In the genomic region with DNA sequence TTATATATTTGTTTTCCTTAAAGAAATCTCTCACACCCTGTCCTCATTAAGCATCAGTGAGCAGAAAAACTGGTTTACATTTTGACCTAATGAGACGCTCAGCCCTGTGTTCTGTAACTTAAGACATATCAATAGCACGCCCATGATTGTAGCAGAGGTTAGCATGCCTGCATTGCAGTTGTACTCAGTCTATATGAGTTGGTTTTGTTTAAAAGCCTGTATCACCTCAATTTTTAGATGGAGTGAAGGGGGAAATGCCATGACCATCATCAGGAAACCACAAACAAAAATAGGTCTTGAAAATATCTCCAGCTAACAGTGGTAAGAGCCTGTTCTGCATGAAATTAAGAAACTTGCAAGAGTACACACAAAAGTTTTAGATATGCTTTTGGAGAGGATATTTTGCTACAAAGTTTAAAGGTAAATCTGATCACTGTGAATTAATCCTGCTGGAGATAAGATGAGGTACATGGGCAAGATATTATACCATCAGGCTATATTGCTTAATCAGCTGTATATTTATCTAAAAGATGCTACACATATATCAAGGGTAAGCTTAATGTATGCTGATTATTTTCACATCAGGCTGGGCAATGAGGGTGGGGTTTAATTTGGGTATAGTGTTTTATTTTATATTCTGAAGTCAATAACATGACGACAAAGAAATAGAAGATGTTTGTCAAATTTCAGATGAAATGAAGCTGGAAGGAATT, we compare ENCODE assay signal across 21 cellular contexts. TPM values are rescaled to one million over a fixed set of nuclear protein-coding genes. Genes with fewer than 3 reads are reported as not detected.
DNase-seq lines count a peak whose midpoint lies in the region; ATAC-seq and TF ChIP-seq lines count a peak whose summit lies in the region.
"Had no signal": no experiment of that assay in that cellular context is flagged by ENCODE, and none has a peak within 500 bp of the region (broad histone marks: within the 10 kb centered on the region; RNA-seq: fewer than 3 reads in every experiment).

No MANE protein-coding gene starts in this region.

- H3K9ac ChIP-seq in Loucy (ENCODE audit: low read depth, low read length, poor library complexity, severe bottlenecking): peak overlapping the region; percentile 21
- H3K9ac ChIP-seq in endodermal cell (ENCODE audit: extremely low read depth, low read length, poor library complexity, severe bottlenecking): no peak overlapping the region

- H3K4me3 ChIP-seq in Loucy (ENCODE audit: low read length, poor library complexity, severe bottlenecking): peak overlapping the region; percentile 62
- no peak overlapping the region for H3K4me3 ChIP-seq in endodermal cell (ENCODE audit: low read length)
- H3K4me3 ChIP-seq: right lobe of liver, suprapubic skin had no signal

- TF ChIP-seq CTCF in Loucy (conservative IDR thresholded peaks at IDR 0.05; ENCODE audit: low read length) (no peak), endodermal cell (conservative IDR thresholded peaks at IDR 0.05) (no peak)

- H2AFZ ChIP-seq in Loucy (ENCODE audit: low read length): 0 out of 2 replicates have a peak overlapping the region, but pooled peaks have one; percentile 16

- WGBS in endodermal cell (ENCODE audit: insufficient coverage in 1 of 2, insufficient read length in 1 of 2), 2 experiments: 75 to 90% methylated on average over 1 to 3 of the region's 3 CpGs

- peak overlapping the region; percentile 70 for H3K4me2 ChIP-seq in Loucy (ENCODE audit: low read depth, low read length, poor library complexity, severe bottlenecking)

- H3K9me3 ChIP-seq in Loucy (ENCODE audit: insufficient read depth, low read depth, low read length): no peaks in the 10 kb centered on the region
- no peaks in the 10 kb centered on the region for H3K9me3 ChIP-seq in endodermal cell (ENCODE audit: control insufficient read depth, low read length)
- H3K9me3 ChIP-seq: right lobe of liver, suprapubic skin had no signal

- no peaks in the 10 kb centered on the region for H3F3A ChIP-seq in Loucy (ENCODE audit: low read depth)

- H3K9me3 Mint-ChIP-seq in activated naive CD4-positive, alpha-beta T cell treated with anti-CD3 and anti-CD28 coated beads, Interleukin-2, amount 10 ng/mL, durations not matched to agents 7 days and 5 days: no peaks in the 10 kb centered on the region
- H3K9me3 Mint-ChIP-seq in activated CD8-positive, alpha-beta T cell treated with anti-CD3 and anti-CD28 coated beads, Interleukin-2, amount 10 ng/mL, durations not matched to agents 7 days and 5 days (ENCODE audit: insufficient read depth): no peaks in the 10 kb centered on the region
- H3K9me3 Mint-ChIP-seq in stimulated activated memory B cell treated with anti-CD40 and anti-IgM and Interleukin-4, amounts not matched to agents 10 μg/mL and 1 μg/mL and 100 μg/mL, for 72 hours: no peaks in the 10 kb centered on the region
- H3K9me3 Mint-ChIP-seq in endodermal cell: no peaks in the 10 kb centered on the region
- H3K9me3 Mint-ChIP-seq: activated T-helper 1 cell treated with anti-CD3 and anti-CD28 coated beads, Interleukin-12 subunit alpha, Interleukin-12 subunit beta, Interleukin-2, Interleukin-4 antibody, amounts not matched to agents 30 ng/mL and 10 ng/mL and 1 ng/mL, durations not matched to agents 14 hours and 24 hours and 36 hours had no signal

- no peaks in the 10 kb centered on the region for H3K9me2 ChIP-seq in Loucy (replicated peaks; ENCODE audit: low read depth, low read length)

- H3K4me1 Mint-ChIP-seq in activated naive CD4-positive, alpha-beta T cell treated with anti-CD3 and anti-CD28 coated beads, Interleukin-2, amount 10 ng/mL, durations not matched to agents 7 days and 5 days: peaks cover 15% of the 10 kb centered on the region
- peaks cover 17% of the 10 kb centered on the region for H3K4me1 Mint-ChIP-seq in activated CD8-positive, alpha-beta T cell treated with anti-CD3 and anti-CD28 coated beads, Interleukin-2, amount 10 ng/mL, durations not matched to agents 7 days and 5 days (ENCODE audit: low read depth)
- peaks cover 13% of the 10 kb centered on the region for H3K4me1 Mint-ChIP-seq in stimulated activated memory B cell treated with anti-CD40 and anti-IgM and Interleukin-4, amounts not matched to agents 10 μg/mL and 1 μg/mL and 100 μg/mL, for 72 hours
- no peaks in the 10 kb centered on the region for H3K4me1 Mint-ChIP-seq in endodermal cell

- no peak for DNase-seq in activated naive CD4-positive, alpha-beta T cell treated with anti-CD3 and anti-CD28 coated beads, Interleukin-2, amount 10 ng/mL, durations not matched to agents 7 days and 5 days
- no peak for DNase-seq in activated naive CD4-positive, alpha-beta T cell treated with anti-CD3 and anti-CD28 coated beads, Interleukin-2, amount 50 U/mL, for 16 hours
- peak; percentile 29 for DNase-seq in activated CD8-positive, alpha-beta T cell treated with anti-CD3 and anti-CD28 coated beads, Interleukin-2, amount 10 ng/mL, durations not matched to agents 7 days and 5 days
- no peak for DNase-seq in stimulated activated naive CD4-positive, alpha-beta T cell treated with Interleukin-2 at 50 U/mL for 16 hours (lab: John Stamatoyannopoulos, UW)
- no peak for DNase-seq in endodermal cell
- no peak for DNase-seq in NCI-H1048 (lab: John Stamatoyannopoulos, UW)
- DNase-seq: amygdala; cerebellar nuclear complex; GF-D8; hypothalamus; midbrain; NCI-H146; NCI-H226; right lobe of liver; SHP77; stimulated activated CD4-positive, alpha-beta T cell treated with anti-CD3 and anti-CD28 coated beads, Interleukin-1b, Interleukin-23, amount 100 ng/mL, for 48 hours; T1000 had no signal

- ATAC-seq in activated CD8-positive, alpha-beta T cell treated with anti-CD3 and anti-CD28 coated beads, Interleukin-2, amount 10 ng/mL, durations not matched to agents 7 days and 5 days: peak; percentile 76
- no peak for ATAC-seq in stimulated activated memory B cell treated with anti-CD40 and anti-IgM and Interleukin-4, amounts not matched to agents 10 μg/mL and 1 μg/mL and 100 μg/mL, for 72 hours
- ATAC-seq: right lobe of liver had no signal

- no peaks in the 10 kb centered on the region for H4K20me1 ChIP-seq in Loucy (ENCODE audit: insufficient read depth, low read length, poor library complexity, severe bottlenecking)

- H3K27ac Mint-ChIP-seq in activated naive CD4-positive, alpha-beta T cell treated with anti-CD3 and anti-CD28 coated beads, Interleukin-2, amount 10 ng/mL, durations not matched to agents 7 days and 5 days: peak overlapping the region; percentile 30
- H3K27ac Mint-ChIP-seq in activated CD8-positive, alpha-beta T cell treated with anti-CD3 and anti-CD28 coated beads, Interleukin-2, amount 10 ng/mL, durations not matched to agents 7 days and 5 days: peak overlapping the region; percentile 44
- peak overlapping the region; percentile 2 for H3K27ac Mint-ChIP-seq in stimulated activated memory B cell treated with anti-CD40 and anti-IgM and Interleukin-4, amounts not matched to agents 10 μg/mL and 1 μg/mL and 100 μg/mL, for 72 hours
- H3K27ac Mint-ChIP-seq in endodermal cell: no peak overlapping the region
- H3K27ac Mint-ChIP-seq: activated T-helper 1 cell treated with anti-CD3 and anti-CD28 coated beads, Interleukin-12 subunit alpha, Interleukin-12 subunit beta, Interleukin-2, Interleukin-4 antibody, amounts not matched to agents 30 ng/mL and 10 ng/mL and 1 ng/mL, durations not matched to agents 14 hours and 24 hours and 36 hours had no signal

- no peak overlapping the region for H3K4me3 Mint-ChIP-seq in activated naive CD4-positive, alpha-beta T cell treated with anti-CD3 and anti-CD28 coated beads, Interleukin-2, amount 10 ng/mL, durations not matched to agents 7 days and 5 days
- peak overlapping the region; percentile 19 for H3K4me3 Mint-ChIP-seq in activated CD8-positive, alpha-beta T cell treated with anti-CD3 and anti-CD28 coated beads, Interleukin-2, amount 10 ng/mL, durations not matched to agents 7 days and 5 days
- no peak overlapping the region for H3K4me3 Mint-ChIP-seq in stimulated activated memory B cell treated with anti-CD40 and anti-IgM and Interleukin-4, amounts not matched to agents 10 μg/mL and 1 μg/mL and 100 μg/mL, for 72 hours
- H3K4me3 Mint-ChIP-seq in endodermal cell: no peak overlapping the region
- H3K4me3 Mint-ChIP-seq: activated T-helper 1 cell treated with anti-CD3 and anti-CD28 coated beads, Interleukin-12 subunit alpha, Interleukin-12 subunit beta, Interleukin-2, Interleukin-4 antibody, amounts not matched to agents 30 ng/mL and 10 ng/mL and 1 ng/mL, durations not matched to agents 14 hours and 24 hours and 36 hours had no signal

- H3K27me3 ChIP-seq in Loucy (ENCODE audit: insufficient read depth, low read length, poor library complexity, severe bottlenecking) (no peaks in the 10 kb centered on the region), endodermal cell (ENCODE audit: control insufficient read depth, insufficient read depth, low read length, poor library complexity, severe bottlenecking) (no peaks in the 10 kb centered on the region)
- H3K27me3 ChIP-seq: right lobe of liver, suprapubic skin had no signal

- peaks cover 21% of the 10 kb centered on the region for H3K4me1 ChIP-seq in Loucy (ENCODE audit: insufficient read depth, low read length, poor library complexity, severe bottlenecking)
- no peaks in the 10 kb centered on the region for H3K4me1 ChIP-seq in endodermal cell (ENCODE audit: control insufficient read depth, insufficient read depth, low read length)
- H3K4me1 ChIP-seq: right lobe of liver, suprapubic skin had no signal

- POLR2A ChIA-PET in activated CD8-positive, alpha-beta T cell treated with anti-CD3 and anti-CD28 coated beads, Interleukin-2, amount 10 ng/mL, durations not matched to agents 7 days and 5 days (lab: Charles Lee): interaction anchor here (1.9 kb wide), 1 partner anchor 14 kb away, joined by 13 read pairs; a partner anchor contains a TSS

- H3K27me3 Mint-ChIP-seq in activated naive CD4-positive, alpha-beta T cell treated with anti-CD3 and anti-CD28 coated beads, Interleukin-2, amount 10 ng/mL, durations not matched to agents 7 days and 5 days: no peaks in the 10 kb centered on the region
- no peaks in the 10 kb centered on the region for H3K27me3 Mint-ChIP-seq in activated CD8-positive, alpha-beta T cell treated with anti-CD3 and anti-CD28 coated beads, Interleukin-2, amount 10 ng/mL, durations not matched to agents 7 days and 5 days (ENCODE audit: low read depth)
- H3K27me3 Mint-ChIP-seq in stimulated activated memory B cell treated with anti-CD40 and anti-IgM and Interleukin-4, amounts not matched to agents 10 μg/mL and 1 μg/mL and 100 μg/mL, for 72 hours: no peaks in the 10 kb centered on the region
- no peaks in the 10 kb centered on the region for H3K27me3 Mint-ChIP-seq in endodermal cell (ENCODE audit: insufficient read depth)

- H3K36me3 Mint-ChIP-seq in activated naive CD4-positive, alpha-beta T cell treated with anti-CD3 and anti-CD28 coated beads, Interleukin-2, amount 10 ng/mL, durations not matched to agents 7 days and 5 days: peaks cover 36% of the 10 kb centered on the region
- peaks cover 21% of the 10 kb centered on the region for H3K36me3 Mint-ChIP-seq in activated CD8-positive, alpha-beta T cell treated with anti-CD3 and anti-CD28 coated beads, Interleukin-2, amount 10 ng/mL, durations not matched to agents 7 days and 5 days (ENCODE audit: low read depth)
- no peaks in the 10 kb centered on the region for H3K36me3 Mint-ChIP-seq in stimulated activated memory B cell treated with anti-CD40 and anti-IgM and Interleukin-4, amounts not matched to agents 10 μg/mL and 1 μg/mL and 100 μg/mL, for 72 hours
- no peaks in the 10 kb centered on the region for H3K36me3 Mint-ChIP-seq in endodermal cell (ENCODE audit: low read depth)

- no peak overlapping the region for H3K27ac ChIP-seq in endodermal cell (ENCODE audit: low read depth, low read length)
- H3K27ac ChIP-seq: right lobe of liver, suprapubic skin had no signal

- H3K79me2 ChIP-seq in Loucy (ENCODE audit: insufficient read depth, low read length): no peaks in the 10 kb centered on the region

- CTCF ChIA-PET in activated naive CD4-positive, alpha-beta T cell treated with anti-CD3 and anti-CD28 coated beads, Interleukin-2, amount 10 ng/mL, durations not matched to agents 7 days and 5 days (lab: Charles Lee): interaction anchor here (1.2 kb wide), 1 partner anchor 29 kb away, joined by 3 read pairs; no protein-coding TSS in a partner anchor
- CTCF ChIA-PET in activated CD8-positive, alpha-beta T cell treated with anti-CD3 and anti-CD28 coated beads, Interleukin-2, amount 10 ng/mL, durations not matched to agents 7 days and 5 days (lab: Charles Lee): interaction anchor here (0.8 to 1.2 kb wide), 6 partner anchors 14 to 227 kb away, joined by 3 to 5 read pairs (median 3); a partner anchor contains a TSS

- H3K36me3 ChIP-seq in Loucy (ENCODE audit: insufficient read depth, low read length) (no peaks in the 10 kb centered on the region), endodermal cell (ENCODE audit: control insufficient read depth, insufficient read depth, low read length) (no peaks in the 10 kb centered on the region)
- H3K36me3 ChIP-seq: right lobe of liver, suprapubic skin had no signal

RNA-seq across cellular contexts. Expression of a gene that starts 13.1 kb away (rescaled TPM):
- 10 to 100 TPM; 21.3 to 21.9 TPM for total RNA-seq in activated CD8-positive, alpha-beta T cell treated with anti-CD3 and anti-CD28 coated beads, Interleukin-2, amount 10 ng/mL, durations not matched to agents 7 days and 5 days
- total RNA-seq in endodermal cell: 10 to 100 TPM; 17.7 to 18.4 TPM
- 10.4 TPM for polyA plus RNA-seq in endodermal cell (2013, experiment 1 of 2)
- 10.6 TPM for polyA plus RNA-seq in endodermal cell (2013, experiment 2 of 2)

RNA-seq across cellular contexts. Expression of a gene that starts 36.9 kb away (rescaled TPM):
- 10 to 100 TPM; 17.8 to 19.0 TPM for total RNA-seq in activated CD8-positive, alpha-beta T cell treated with anti-CD3 and anti-CD28 coated beads, Interleukin-2, amount 10 ng/mL, durations not matched to agents 7 days and 5 days
- total RNA-seq in endodermal cell: 1 to 10 TPM; 1.1 to 2.7 TPM
- polyA plus RNA-seq in endodermal cell (2013, experiment 1 of 2): 0.18 TPM
- 0.17 TPM for polyA plus RNA-seq in endodermal cell (2013, experiment 2 of 2)

Comparison
In these comparisons a context has a peak if more than half of its experiments do, and no peak if none do; other contexts are left out.
1. RNA of a gene that starts 36.9 kb away (total RNA-seq): 17.8 to 19.0 TPM in activated CD8-positive, alpha-beta T cell treated with anti-CD3 and anti-CD28 coated beads, Interleukin-2, amount 10 ng/mL, durations not matched to agents 7 days and 5 days; 1.1 to 2.7 TPM in endodermal cell; every median in the first group is over 4 times any median in the second.